27 cellular contexts compared by ENCODE assay signal in genomic region chr2:118031566-118031965, GRCh38.
"Had no signal": no experiment of that assay in that cellular context is flagged by ENCODE, and none has a peak within 500 bp of the region (broad histone marks: within the 10 kb centered on the region; RNA-seq: fewer than 3 reads in every experiment).

No MANE protein-coding gene starts in this region.

- H3K4me1 ChIP-seq: esophagus squamous epithelium, prostate gland, right atrium auricular region, stomach, thyroid gland, vagina had no signal

- H3K4me3 ChIP-seq: coronary artery, esophagus squamous epithelium, lung, mucosa of descending colon, prostate gland, right atrium auricular region, smooth muscle cell, stomach, thyroid gland, vagina had no signal

- ATAC-seq: sciatic nerve had no signal

- H3K36me3 Mint-ChIP-seq: mesothelial cell of epicardium; stimulated activated effector memory CD8-positive, alpha-beta T cell treated with anti-CD3 and anti-CD28 coated beads, Interleukin-12 subunit alpha, Interleukin-12 subunit beta, amount 100 ng/mL, for 72 hours had no signal

- H3K27ac ChIP-seq: coronary artery, esophagus squamous epithelium, prostate gland, right atrium auricular region, stomach, thyroid gland, vagina had no signal

- H3K4me3 Mint-ChIP-seq: effector memory CD8-positive, alpha-beta T cell; mesothelial cell of epicardium; naive thymus-derived CD4-positive, alpha-beta T cell; nephron; stimulated activated effector memory CD8-positive, alpha-beta T cell treated with anti-CD3 and anti-CD28 coated beads, Interleukin-12 subunit alpha, Interleukin-12 subunit beta, amount 100 ng/mL, for 72 hours had no signal

- H3K27me3 ChIP-seq: right atrium auricular region, thyroid gland, vagina had no signal

- H3K4me2 ChIP-seq: smooth muscle cell had no signal

- H3K27ac Mint-ChIP-seq: effector memory CD8-positive, alpha-beta T cell; mesothelial cell of epicardium; naive thymus-derived CD4-positive, alpha-beta T cell; nephron; stimulated activated effector memory CD8-positive, alpha-beta T cell treated with anti-CD3 and anti-CD28 coated beads, Interleukin-12 subunit alpha, Interleukin-12 subunit beta, amount 100 ng/mL, for 72 hours had no signal

- FAIRE-seq: endometrium, keratinocyte had no signal

- H3K36me3 ChIP-seq: esophagus squamous epithelium, prostate gland, right atrium auricular region, stomach, thyroid gland, vagina had no signal

- H3K9me3 ChIP-seq: mucosa of descending colon, prostate gland, thyroid gland, vagina had no signal

- H3K4me1 Mint-ChIP-seq: mesothelial cell of epicardium; naive thymus-derived CD4-positive, alpha-beta T cell; nephron had no signal

- DNase-seq: effector memory CD8-positive, alpha-beta T cell; erythroblast; esophagus squamous epithelium; foreskin melanocyte; glutamatergic neuron; mesenchymal stem cell; mucosa of descending colon; naive thymus-derived CD4-positive, alpha-beta T cell; stimulated activated CD4-positive, alpha-beta T cell treated with anti-CD3 and anti-CD28 coated beads, Interleukin-12 subunit alpha, Interleukin-12 subunit beta, amount 100 ng/mL, for 4 hours; stimulated activated CD4-positive, alpha-beta T cell treated with anti-CD3 and anti-CD28 coated beads, Interleukin-2, amount 100 ng/mL, for 24 hours; stimulated activated CD4-positive, alpha-beta T cell treated with anti-CD3 and anti-CD28 coated beads, Interleukin-4, amount 100 ng/mL, for 24 hours; stimulated activated naive CD4-positive, alpha-beta T cell treated with Interleukin-2 at 50 U/mL for 16 hours; stomach; trophoblast cell had no signal
